18 cellular contexts compared by ENCODE assay signal in genomic region chr12:60205500-60205899, GRCh38.
DNase-seq lines count a peak whose midpoint lies in the region; ATAC-seq and TF ChIP-seq lines count a peak whose summit lies in the region.
"Had no signal": no experiment of that assay in that cellular context is flagged by ENCODE, and none has a peak within 500 bp of the region (broad histone marks: within the 10 kb centered on the region; RNA-seq: fewer than 3 reads in every experiment).

No MANE protein-coding gene starts in this region.

- peak; percentile 57 for ATAC-seq in foreskin keratinocyte
- no peak for ATAC-seq in HG03432 (IDR thresholded peaks at IDR 0.05; ENCODE audit: unreplicated experiment)
- no peak for ATAC-seq in GM21360 (IDR thresholded peaks at IDR 0.05; ENCODE audit: unreplicated experiment)
- ATAC-seq: activated CD8-positive, alpha-beta T cell treated with anti-CD3 and anti-CD28 coated beads for 36 hours; left lung had no signal

- no peaks in the 10 kb centered on the region for H3K27me3 ChIP-seq in foreskin keratinocyte
- H3K27me3 ChIP-seq in spleen (replicated peaks in 1 of 7) = no peaks in the 10 kb centered on the region
- H3K27me3 ChIP-seq: colonic mucosa, left lung had no signal

- no peak for TF ChIP-seq CTCF in foreskin keratinocyte (conservative IDR thresholded peaks at IDR 0.05)
- TF ChIP-seq CTCF in spleen (IDR thresholded peaks at IDR 0.05 in 8 of 11, conservative IDR thresholded peaks at IDR 0.05 in 3 of 11) = no peak

- WGBS in spleen, 5 donors = 77 to 90% (median 82%) methylated on average over 1 of the region's 1 CpG

- no peaks in the 10 kb centered on the region for H3K9me3 ChIP-seq in spleen
- H3K9me3 ChIP-seq: colonic mucosa, left lung had no signal

- DNase-seq in A172 (ENCODE audit: low spot score) (peak; percentile 57), H4 (ENCODE audit: low spot score) (peak; percentile 42), SK-MEL-5 (ENCODE audit: low read depth, low spot score) (peak; percentile 4), foreskin keratinocyte (peak; percentile 33 to 67), NCI-H1092 (lab: John Stamatoyannopoulos, UW) (no peak), spleen (no peak)
- DNase-seq: activated CD8-positive, alpha-beta T cell treated with anti-CD3 and anti-CD28 coated beads for 36 hours; activated naive CD4-positive, alpha-beta T cell; AML-193; colonic mucosa; foreskin melanocyte; GF-D8; left lung; NCI-H187; stimulated activated CD4-positive, alpha-beta T cell treated with anti-CD3 and anti-CD28 coated beads, Interleukin-15, amount 100 ng/mL, for 24 hours; stimulated activated CD8-positive, alpha-beta memory T cell treated with anti-CD3 and anti-CD28 coated beads, Interleukin-4, amount 100 ng/mL, for 48 hours had no signal

- H3K27ac ChIP-seq in foreskin keratinocyte (no peak overlapping the region), spleen (no peak overlapping the region)
- H3K27ac ChIP-seq: colonic mucosa, left lung had no signal

- no peaks in the 10 kb centered on the region for H3K36me3 ChIP-seq in spleen
- H3K36me3 ChIP-seq: colonic mucosa, left lung had no signal

- TF ChIP-seq POLR2A in spleen (IDR thresholded peaks at IDR 0.05) = no peak

- in situ Hi-C loops in SK-MEL-5 (cut with HindIII; ENCODE audit: low pct_unique_long_range_greater_than_20kb, low sequenced_read_pairs) = no loop called here

- no peaks in the 10 kb centered on the region for H3K4me1 ChIP-seq in foreskin keratinocyte
- H3K4me1 ChIP-seq in spleen = no peaks in the 10 kb centered on the region
- H3K4me1 ChIP-seq: colonic mucosa, left lung had no signal

- H3K4me3 ChIP-seq in spleen = no peak overlapping the region
- H3K4me3 ChIP-seq: colonic mucosa, left lung had no signal

- intact Hi-C loops in spleen (cut with DNase I; ENCODE audit: low total_unique reads) = no loop called here

Comparison
In these comparisons a context has a peak if more than half of its experiments do, and no peak if none do; other contexts are left out.
1. DNase-seq: peak in A172 (single experiment), H4 (single experiment), SK-MEL-5 (single experiment) and foreskin keratinocyte (2 of 2); none in NCI-H1092 (single experiment) and spleen (single experiment).